ENCODE assay signal across 9 cellular contexts in the genomic region with DNA sequence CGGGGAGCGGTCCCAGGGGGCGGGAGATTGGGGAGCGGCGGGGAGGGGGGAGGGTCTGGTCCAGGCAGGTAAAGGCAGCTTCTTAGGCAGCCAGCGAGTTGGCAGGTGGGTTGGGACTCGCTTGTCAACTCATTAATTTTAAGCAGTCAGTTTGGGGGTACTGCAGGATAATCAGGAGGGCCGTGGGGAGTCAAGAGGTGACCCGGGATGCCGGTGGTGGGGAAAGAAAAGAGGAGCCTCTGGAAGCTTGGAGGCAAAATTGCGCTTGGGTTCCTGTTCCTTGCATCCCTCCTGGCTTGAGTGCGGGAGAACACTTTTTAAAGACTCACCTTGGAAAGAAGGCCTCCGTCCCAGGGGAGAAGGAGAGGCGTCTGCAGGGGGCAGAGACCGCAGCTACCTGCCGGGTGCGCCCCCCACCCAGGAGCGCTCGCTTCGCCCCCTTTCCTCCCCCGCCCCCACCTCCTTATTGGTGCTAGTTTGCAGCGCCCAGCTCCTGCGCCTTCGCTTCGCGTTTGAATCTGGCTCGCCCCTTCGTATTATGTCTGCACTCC. TPM values are rescaled to one million over a fixed set of nuclear protein-coding genes. Genes with fewer than 3 reads are reported as not detected.
DNase-seq lines count a peak whose midpoint lies in the region; ATAC-seq and TF ChIP-seq lines count a peak whose summit lies in the region.
"Had no signal": no experiment of that assay in that cellular context is flagged by ENCODE, and none has a peak within 500 bp of the region (broad histone marks: within the 10 kb centered on the region; RNA-seq: fewer than 3 reads in every experiment).

A gene with protein sequence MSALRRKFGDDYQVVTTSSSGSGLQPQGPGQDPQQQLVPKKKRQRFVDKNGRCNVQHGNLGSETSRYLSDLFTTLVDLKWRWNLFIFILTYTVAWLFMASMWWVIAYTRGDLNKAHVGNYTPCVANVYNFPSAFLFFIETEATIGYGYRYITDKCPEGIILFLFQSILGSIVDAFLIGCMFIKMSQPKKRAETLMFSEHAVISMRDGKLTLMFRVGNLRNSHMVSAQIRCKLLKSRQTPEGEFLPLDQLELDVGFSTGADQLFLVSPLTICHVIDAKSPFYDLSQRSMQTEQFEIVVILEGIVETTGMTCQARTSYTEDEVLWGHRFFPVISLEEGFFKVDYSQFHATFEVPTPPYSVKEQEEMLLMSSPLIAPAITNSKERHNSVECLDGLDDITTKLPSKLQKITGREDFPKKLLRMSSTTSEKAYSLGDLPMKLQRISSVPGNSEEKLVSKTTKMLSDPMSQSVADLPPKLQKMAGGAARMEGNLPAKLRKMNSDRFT (plus strand): TSS at position 458 of the 551 bp plus-strand sequence. CDS start 81 bp downstream, at position 539.

- H2BK120ac ChIP-seq in mesenchymal stem cell (ENCODE audit: low read depth, low read length): no peak within 1 kb of the TSS

- H3K27ac ChIP-seq in SK-N-SH (ENCODE audit: low read depth in 2 of 2, low read length in 1 of 2): no peak within 1 kb of the TSS
- no peak within 1 kb of the TSS for H3K27ac ChIP-seq in mesenchymal stem cell (ENCODE audit: low read length, poor library complexity, severe bottlenecking)
- peak within 1 kb of the TSS; percentile 4 to 14 for H3K27ac ChIP-seq in testis
- H3K27ac ChIP-seq in foreskin keratinocyte: no peak within 1 kb of the TSS

- peak; percentile 16 for DNase-seq in SK-N-SH
- DNase-seq in cerebellar cortex (ENCODE audit: low spot score): peak; percentile 58
- no peak for DNase-seq in mesenchymal stem cell
- DNase-seq in testis: no peak
- no peak for DNase-seq in foreskin keratinocyte
- DNase-seq in retina: no peak

- H2AK5ac ChIP-seq in mesenchymal stem cell (ENCODE audit: low read length, severe bottlenecking): no peak within 1 kb of the TSS

- CTCF ChIA-PET in SK-N-SH (lab: Yijun Ruan, JAX): interaction anchor here (0.6 to 2.8 kb wide), 2 partner anchors 12 to 49 kb away, joined by 3 to 7 read pairs; no protein-coding TSS in a partner anchor

- no peak within 1 kb of the TSS for H3K14ac ChIP-seq in mesenchymal stem cell (ENCODE audit: low read length in 2 of 2)

- no peak within 1 kb of the TSS for H2BK15ac ChIP-seq in mesenchymal stem cell (ENCODE audit: low read depth, poor library complexity, severe bottlenecking)

- no peak within 1 kb of the TSS for H3K23ac ChIP-seq in mesenchymal stem cell (ENCODE audit: low read length in 2 of 2)

- H2BK12ac ChIP-seq in mesenchymal stem cell (ENCODE audit: low read length in 2 of 2): no peak within 1 kb of the TSS

- TF ChIP-seq RAD21 in SK-N-SH (IDR thresholded peaks at IDR 0.05; ENCODE audit: low read length): no peak

- H2AFZ ChIP-seq in SK-N-SH (ENCODE audit: low read depth) (0 out of 2 replicates have a peak within 1 kb of the TSS, but pooled peaks have one; percentile 22), mesenchymal stem cell (ENCODE audit: low read depth, low read length) (no peak within 1 kb of the TSS)

- H3K4me1 ChIP-seq in SK-N-SH (ENCODE audit: control insufficient read depth in 1 of 2, insufficient read depth in 2 of 2, low read depth in 1 of 2, low read length in 1 of 2): peaks cover 0 to 11% of the 10 kb centered on the region in 2 experiments; a peak in 2 of 4 replicates
- H3K4me1 ChIP-seq in mesenchymal stem cell (ENCODE audit: control insufficient read depth, insufficient read depth, low read depth, low read length): peaks cover 17% of the 10 kb centered on the region
- peaks cover 4% of the 10 kb centered on the region for H3K4me1 ChIP-seq in testis
- H3K4me1 ChIP-seq in foreskin keratinocyte: no peaks in the 10 kb centered on the region

- H2BK5ac ChIP-seq in mesenchymal stem cell (ENCODE audit: low read depth, low read length, poor library complexity, severe bottlenecking): no peak within 1 kb of the TSS

- ATAC-seq in SK-N-SH treated with all-trans-retinoic acid at 6 μM for 48 hours (no peak), foreskin keratinocyte (no peak), GM19467 (IDR thresholded peaks at IDR 0.05; ENCODE audit: unreplicated experiment) (no peak)

- no peak for TF ChIP-seq CTCF in SK-N-SH (IDR thresholded peaks at IDR 0.05)
- no peak for TF ChIP-seq CTCF in testis (IDR thresholded peaks at IDR 0.05)
- no peak for TF ChIP-seq CTCF in foreskin keratinocyte (conservative IDR thresholded peaks at IDR 0.05)

- H3K4me2 ChIP-seq in SK-N-SH: peak within 1 kb of the TSS; percentile 57
- H3K4me2 ChIP-seq in mesenchymal stem cell (ENCODE audit: low read length, poor library complexity, severe bottlenecking): peak within 1 kb of the TSS; percentile 81

- H3K9me2 ChIP-seq in SK-N-SH: no peaks in the 10 kb centered on the region

- TF ChIP-seq EP300 in SK-N-SH (IDR thresholded peaks at IDR 0.05; ENCODE audit: borderline replicate concordance in 1 of 2, low read depth in 1 of 2, low read length in 1 of 2): no peak

- no peaks in the 10 kb centered on the region for H3K79me2 ChIP-seq in SK-N-SH (ENCODE audit: insufficient read depth)

- WGBS in SK-N-SH (ENCODE audit: low lambda C conversion rate): 24% methylated on average over 24 of the region's 28 CpGs
- 10% methylated on average over 25 of the region's 28 CpGs for WGBS in mesenchymal stem cell
- WGBS in testis, 2 donors: 2 to 4% methylated on average over 17 to 28 of the region's 28 CpGs

- no peaks in the 10 kb centered on the region for H3K79me1 ChIP-seq in mesenchymal stem cell (replicated peaks; ENCODE audit: low read length, poor library complexity, severe bottlenecking)

- H4K20me1 ChIP-seq in SK-N-SH (ENCODE audit: insufficient read depth): no peaks in the 10 kb centered on the region

- no peak within 1 kb of the TSS for H4K8ac ChIP-seq in mesenchymal stem cell (ENCODE audit: low read length)

- H3K36me3 ChIP-seq in SK-N-SH (replicated peaks in 1 of 2; ENCODE audit: control insufficient read depth in 1 of 2, insufficient read depth in 2 of 2, low read length in 1 of 2) (no peaks in the 10 kb centered on the region), mesenchymal stem cell (ENCODE audit: control insufficient read depth in 1 of 2, insufficient read depth in 2 of 2, low read depth in 1 of 2, low read length in 2 of 2) (no peaks in the 10 kb centered on the region), testis (ENCODE audit: low read depth, missing control alignments) (no peaks in the 10 kb centered on the region)

- intact Hi-C loops in testis (cut with DNase I; ENCODE audit: low total_unique reads): no loop called here

- no peak within 1 kb of the TSS for H4K91ac ChIP-seq in mesenchymal stem cell (ENCODE audit: low read length)

- TF ChIP-seq POLR2A in testis (IDR thresholded peaks at IDR 0.05): no peak

- no peak within 1 kb of the TSS for H3K9ac ChIP-seq in SK-N-SH
- H3K9ac ChIP-seq in mesenchymal stem cell (ENCODE audit: low read length): no peak within 1 kb of the TSS

- POLR2A ChIA-PET in SK-N-SH (lab: Yijun Ruan, JAX): no interaction called here

- H3K27me3 ChIP-seq in SK-N-SH (ENCODE audit: insufficient read depth): peaks cover 19% of the 10 kb centered on the region
- peaks cover 29 to 35% of the 10 kb centered on the region in 2 experiments for H3K27me3 ChIP-seq in mesenchymal stem cell (ENCODE audit: control insufficient read depth in 1 of 2, insufficient read depth in 1 of 2, low read length in 2 of 2)
- no peaks in the 10 kb centered on the region for H3K27me3 ChIP-seq in testis
- peaks cover 40% of the 10 kb centered on the region for H3K27me3 ChIP-seq in foreskin keratinocyte

- H3K4me3 ChIP-seq in SK-N-SH (ENCODE audit: low read depth in 2 of 2, low read length in 1 of 2): peak within 1 kb of the TSS; percentile 48
- H3K4me3 ChIP-seq in mesenchymal stem cell (ENCODE audit: insufficient read depth in 1 of 2, low read depth in 1 of 2, low read length in 2 of 2): peak within 1 kb of the TSS; percentile 45 to 77
- H3K4me3 ChIP-seq in testis: peak within 1 kb of the TSS; percentile 36 to 60

- H3K4ac ChIP-seq in mesenchymal stem cell (ENCODE audit: low read depth in 1 of 2, low read length in 2 of 2): no peak within 1 kb of the TSS

- H3K9me3 ChIP-seq in SK-N-SH (no peaks in the 10 kb centered on the region), mesenchymal stem cell (ENCODE audit: control insufficient read depth, low read length) (no peaks in the 10 kb centered on the region), testis (no peaks in the 10 kb centered on the region)

- H3F3A ChIP-seq in SK-N-SH (replicated peaks; ENCODE audit: insufficient read depth): no peaks in the 10 kb centered on the region

- H3K18ac ChIP-seq in mesenchymal stem cell (ENCODE audit: low read depth in 1 of 2, low read length in 2 of 2): no peak within 1 kb of the TSS

TF ChIP-seq in SK-N-SH, 30 proteins besides CTCF, POLR2A, EP300 and RAD21 (continues in another document):
- TF ChIP-seq MEF2A (IDR thresholded peaks at IDR 0.05; ENCODE audit: borderline replicate concordance, low read depth) (no peak), GATA2 (CRISPR knock-in tag; IDR thresholded peaks at IDR 0.05) (no peak), POLR2AphosphoS5 (IDR thresholded peaks at IDR 0.05; ENCODE audit: low read depth, low read length) (no peak), RXRA (IDR thresholded peaks at IDR 0.05; ENCODE audit: borderline replicate concordance, low read depth) (no peak), GABPA (IDR thresholded peaks at IDR 0.05; ENCODE audit: low read depth) (no peak), SMC3 (IDR thresholded peaks at IDR 0.05; ENCODE audit: low read depth, low read length) (no peak)
- TF ChIP-seq, protein P1, sequence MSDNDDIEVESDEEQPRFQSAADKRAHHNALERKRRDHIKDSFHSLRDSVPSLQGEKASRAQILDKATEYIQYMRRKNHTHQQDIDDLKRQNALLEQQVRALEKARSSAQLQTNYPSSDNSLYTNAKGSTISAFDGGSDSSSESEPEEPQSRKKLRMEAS (IDR thresholded peaks at IDR 0.05; ENCODE audit: low read depth): no peak

TF ChIP-seq in SK-N-SH treated with all-trans-retinoic acid at 6 μM for 48 hours, 23 proteins besides CTCF, POLR2A, EP300 and RAD21 (continues in another document):
- TF ChIP-seq ZFP30 (CRISPR knock-in tag; IDR thresholded peaks at IDR 0.05): no peak

RNA-seq across cellular contexts. Expression of the gene that starts here (rescaled TPM):
- polyA plus RNA-seq in SK-N-SH (2012; rRNA removed) (not detected in 2 replicates), testis (ENCODE audit: insufficient read depth, low read depth, low replicate concordance) (0.30 TPM), foreskin keratinocyte (not detected in 2 replicates)
- polyA plus RNA-seq in SK-N-SH (2012; cell fraction: cytosol; rRNA removed): under 0.01 and 0.01 TPM in 2 replicates
- 0.01 TPM in 1 of 2 replicates, not detected in the other for polyA plus RNA-seq in SK-N-SH (2012; cell fraction: nucleus; rRNA removed)
- not detected for polyA plus RNA-seq in mesenchymal stem cell (2013, experiment 1 of 2)
- not detected for polyA plus RNA-seq in mesenchymal stem cell (2013, experiment 2 of 2)
- total RNA-seq in testis (1 to 10 TPM in 1 of 2 donors, under 1 TPM in 1; 0.71 to 1.7 TPM), foreskin keratinocyte (not detected in 2 replicates)
- total RNA-seq: omental fat pad had no signal

Comparison
In these comparisons a context has a peak if more than half of its experiments do, and no peak if none do; other contexts are left out.
1. Peak in DNase-seq, H3K4me3 ChIP-seq and H3K4me2 ChIP-seq in SK-N-SH; RNA of the gene not detected or under 1 TPM.
2. H3K27ac ChIP-seq: peak in testis (2 of 2); none in SK-N-SH (0 of 2), mesenchymal stem cell (single experiment) and foreskin keratinocyte (single experiment).
3. Peak in every context shown above with its lines, with median percentiles within 50 percentile points of each other: H3K4me3 ChIP-seq.